ENCODE assay signal across 14 cellular contexts in the genomic region with DNA sequence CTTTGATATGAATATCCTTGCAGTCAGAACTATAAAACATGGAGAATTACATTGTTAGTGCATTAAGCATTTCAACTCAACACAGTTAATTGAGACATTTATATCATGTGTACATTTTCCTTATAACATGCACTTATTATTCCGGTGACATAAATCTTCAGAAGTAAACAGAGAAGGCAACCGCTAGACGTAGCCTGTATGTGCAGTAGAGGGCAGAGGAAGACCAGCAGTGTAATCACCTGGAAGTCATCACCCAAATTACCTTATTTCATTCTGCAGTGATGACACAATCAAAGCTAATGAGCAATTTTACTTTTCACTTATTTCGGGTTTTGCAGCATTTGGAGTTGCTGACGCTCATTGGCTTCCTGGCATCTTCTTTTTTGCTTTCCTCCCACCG.
A peak's percentile ranks its signal among the peaks of the same experiment; 100 is the strongest.
DNase-seq lines count a peak whose midpoint lies in the region; ATAC-seq and TF ChIP-seq lines count a peak whose summit lies in the region.
"Had no signal": no experiment of that assay in that cellular context is flagged by ENCODE, and none has a peak within 500 bp of the region (broad histone marks: within the 10 kb centered on the region; RNA-seq: fewer than 3 reads in every experiment).

No MANE protein-coding gene starts in this region.

- H3K9ac ChIP-seq in colonic mucosa (ENCODE audit: low read depth in 2 of 2, low read length in 2 of 2) = no peak overlapping the region

- peak; percentile 51 for ATAC-seq in omental fat pad (ENCODE audit: low FRiP score)
- ATAC-seq: T-cell had no signal

- H3K4me3 ChIP-seq in colonic mucosa = no peak overlapping the region
- H3K4me3 ChIP-seq: esophagus muscularis mucosa, spleen had no signal

- H3K27ac ChIP-seq in colonic mucosa = no peak overlapping the region
- H3K27ac ChIP-seq: esophagus muscularis mucosa, spleen had no signal

- H3K27me3 ChIP-seq in colonic mucosa = no peaks in the 10 kb centered on the region
- H3K27me3 ChIP-seq: esophagus muscularis mucosa, spleen had no signal

- no peaks in the 10 kb centered on the region for H3K36me3 ChIP-seq in colonic mucosa
- H3K36me3 ChIP-seq: esophagus muscularis mucosa, spleen had no signal

- peak; percentile 13 for DNase-seq in NCI-H1105 treated with DMSO at 0.1 percent for 48 hours (lab: John Stamatoyannopoulos, UW)
- DNase-seq in NCI-H1105 (lab: John Stamatoyannopoulos, UW) = no peak
- peak; percentile 19 for DNase-seq in NCI-H226
- DNase-seq in dermis blood vessel endothelial cell = peak; percentile 21
- no peak for DNase-seq in omental fat pad (ENCODE audit: low spot score)
- DNase-seq in colonic mucosa = no peak
- no peak for DNase-seq in hepatic stellate cell (ENCODE audit: low spot score)
- no peak for DNase-seq in stimulated activated CD4-positive, alpha-beta T cell treated with anti-CD3 and anti-CD28 coated beads, Interleukin-2, amount 100 ng/mL, for 48 hours
- DNase-seq: activated CD4-positive, alpha-beta T cell treated with anti-CD3 and anti-CD28 coated beads for 1 hour; NCI-H187 treated with DMSO at 0.1 percent for 48 hours; OCI-M1; spleen; T-cell had no signal

- TF ChIP-seq CTCF in omental fat pad (IDR thresholded peaks at IDR 0.05) (no peak), colonic mucosa (IDR thresholded peaks at IDR 0.05) (no peak)

- no peaks in the 10 kb centered on the region for H3K4me1 ChIP-seq in colonic mucosa
- H3K4me1 ChIP-seq: esophagus muscularis mucosa, spleen had no signal

- intact Hi-C loops in colonic mucosa (cut with DNase I) = loop anchor here (2.0 kb wide), 1 partner anchor 201 kb away; no protein-coding TSS in a partner anchor

- H3K9me3 ChIP-seq in colonic mucosa = no peaks in the 10 kb centered on the region
- H3K9me3 ChIP-seq: esophagus muscularis mucosa, spleen had no signal

Comparison
In these comparisons a context has a peak if more than half of its experiments do, and no peak if none do; other contexts are left out.
1. DNase-seq: peak in NCI-H1105 treated with DMSO at 0.1 percent for 48 hours (single experiment), NCI-H226 (single experiment) and dermis blood vessel endothelial cell (single experiment); none in NCI-H1105 (single experiment), omental fat pad (single experiment), colonic mucosa (single experiment), hepatic stellate cell (single experiment) and stimulated activated CD4-positive, alpha-beta T cell treated with anti-CD3 and anti-CD28 coated beads, Interleukin-2, amount 100 ng/mL, for 48 hours (0 of 2).